In the genomic region with DNA sequence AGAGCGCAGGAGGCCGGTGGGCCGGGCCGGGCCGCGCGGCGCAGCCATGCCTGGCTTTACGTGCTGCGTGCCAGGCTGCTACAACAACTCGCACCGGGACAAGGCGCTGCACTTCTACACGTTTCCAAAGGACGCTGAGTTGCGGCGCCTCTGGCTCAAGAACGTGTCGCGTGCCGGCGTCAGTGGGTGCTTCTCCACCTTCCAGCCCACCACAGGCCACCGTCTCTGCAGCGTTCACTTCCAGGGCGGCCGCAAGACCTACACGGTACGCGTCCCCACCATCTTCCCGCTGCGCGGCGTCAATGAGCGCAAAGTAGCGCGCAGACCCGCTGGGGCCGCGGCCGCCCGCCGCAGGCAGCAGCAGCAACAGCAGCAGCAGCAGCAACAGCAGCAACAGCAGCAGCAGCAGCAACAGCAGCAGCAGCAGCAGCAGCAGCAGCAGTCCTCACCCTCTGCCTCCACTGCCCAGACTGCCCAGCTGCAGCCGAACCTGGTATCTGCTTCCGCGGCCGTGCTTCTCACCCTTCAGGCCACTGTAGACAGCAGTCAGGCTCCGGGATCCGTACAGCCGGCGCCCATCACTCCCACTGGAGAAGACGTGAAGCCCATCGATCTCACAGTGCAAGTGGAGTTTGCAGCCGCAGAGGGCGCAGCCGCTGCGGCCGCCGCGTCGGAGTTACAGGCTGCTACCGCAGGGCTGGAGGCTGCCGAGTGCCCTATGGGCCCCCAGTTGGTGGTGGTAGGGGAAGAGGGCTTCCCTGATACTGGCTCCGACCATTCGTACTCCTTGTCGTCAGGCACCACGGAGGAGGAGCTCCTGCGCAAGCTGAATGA, we compare ENCODE assay signal across 8 cellular contexts. TPM values are rescaled to one million over a fixed set of nuclear protein-coding genes. Genes with fewer than 3 reads are reported as not detected.
DNase-seq lines count a peak whose midpoint lies in the region; ATAC-seq, FAIRE-seq and TF ChIP-seq lines count a peak whose summit lies in the region.

No MANE protein-coding gene starts in this region.

- H3K4me1 Mint-ChIP-seq in activated naive CD4-positive, alpha-beta T cell treated with anti-CD3 and anti-CD28 coated beads, Interleukin-2, amount 50 U/mL, for 24 hours = peaks cover 41% of the 10 kb centered on the region

- no peaks in the 10 kb centered on the region for H3K9me3 Mint-ChIP-seq in activated naive CD4-positive, alpha-beta T cell treated with anti-CD3 and anti-CD28 coated beads, Interleukin-2, amount 50 U/mL, for 24 hours

- H3K27ac ChIP-seq in RWPE2 (ENCODE audit: poor library complexity, severe bottlenecking) (peak overlapping the region; percentile 74), pancreas (peak overlapping the region; percentile 82 to 100 (median 98)), upper lobe of right lung (peak overlapping the region; percentile 99)

- H3K27me3 ChIP-seq in RWPE2 (ENCODE audit: insufficient read depth, poor library complexity, severe bottlenecking) = no peaks in the 10 kb centered on the region
- no peaks in the 10 kb centered on the region for H3K27me3 ChIP-seq in pancreas
- H3K27me3 ChIP-seq in upper lobe of right lung = no peaks in the 10 kb centered on the region

- H3K36me3 Mint-ChIP-seq in activated naive CD4-positive, alpha-beta T cell treated with anti-CD3 and anti-CD28 coated beads, Interleukin-2, amount 50 U/mL, for 24 hours = no peaks in the 10 kb centered on the region

- DNase-seq in AG09309 (ENCODE audit: low read depth) (no peak), RWPE2 (ENCODE audit: low spot score) (peak; percentile 75), Right ventricle myocardium superior (peak; percentile 66), pancreas (peak; percentile 45 to 83 (median 60)), upper lobe of right lung (peak; percentile 73)

- H3K4me1 ChIP-seq in RWPE2 (ENCODE audit: insufficient read depth, poor library complexity, severe bottlenecking) = peaks cover 12% of the 10 kb centered on the region
- peaks cover 8 to 26% (median 19%) of the 10 kb centered on the region in 3 donors for H3K4me1 ChIP-seq in pancreas
- peaks cover 33% of the 10 kb centered on the region for H3K4me1 ChIP-seq in upper lobe of right lung

- TF ChIP-seq CTCF in AG09309 (IDR thresholded peaks at IDR 0.05; ENCODE audit: control insufficient read depth, insufficient read depth, low read depth, low read length, missing control alignments) = peak; percentile 33
- TF ChIP-seq CTCF in RWPE2 (IDR thresholded peaks at IDR 0.05; ENCODE audit: poor library complexity, severe bottlenecking) = no peak
- TF ChIP-seq CTCF in pancreas (IDR thresholded peaks at IDR 0.05) = no peak
- peak; percentile 29 for TF ChIP-seq CTCF in upper lobe of right lung (IDR thresholded peaks at IDR 0.05)

- no peaks in the 10 kb centered on the region for H3K27me3 Mint-ChIP-seq in activated naive CD4-positive, alpha-beta T cell treated with anti-CD3 and anti-CD28 coated beads, Interleukin-2, amount 50 U/mL, for 24 hours

- peak overlapping the region; percentile 91 for H3K4me3 Mint-ChIP-seq in activated naive CD4-positive, alpha-beta T cell treated with anti-CD3 and anti-CD28 coated beads, Interleukin-2, amount 50 U/mL, for 24 hours

- 0% methylated on average over 65 to 67 of the region's 67 CpGs for WGBS in pancreas, 2 donors

- peak overlapping the region; percentile 88 for H3K27ac Mint-ChIP-seq in activated naive CD4-positive, alpha-beta T cell treated with anti-CD3 and anti-CD28 coated beads, Interleukin-2, amount 50 U/mL, for 24 hours

- H3K9me3 ChIP-seq in RWPE2 (ENCODE audit: severe bottlenecking) (no peaks in the 10 kb centered on the region), pancreas (no peaks in the 10 kb centered on the region), upper lobe of right lung (no peaks in the 10 kb centered on the region)

- H3K36me3 ChIP-seq in RWPE2 (ENCODE audit: low read depth) (peaks cover 9% of the 10 kb centered on the region), pancreas (no peaks in the 10 kb centered on the region), upper lobe of right lung (no peaks in the 10 kb centered on the region)

- ATAC-seq in GM18861 (IDR thresholded peaks at IDR 0.05; ENCODE audit: unreplicated experiment) = peak; percentile 13
- ATAC-seq in HG03159 (IDR thresholded peaks at IDR 0.05; ENCODE audit: unreplicated experiment) = peak; percentile 4
- peak; percentile 5; the same call in 1 of the 3 replicates for ATAC-seq in RWPE2 (ENCODE audit: low read depth)
- peak; percentile 8 for ATAC-seq in Right ventricle myocardium superior (ENCODE audit: poor library complexity)
- peak; percentile 10 to 38 (median 12) for ATAC-seq in pancreas
- ATAC-seq in upper lobe of right lung = peak; percentile 35

- peak overlapping the region; percentile 58 for H3K4me3 ChIP-seq in AG09309 (ENCODE audit: control insufficient read depth, low read depth, low read length)
- H3K4me3 ChIP-seq in RWPE2 (ENCODE audit: severe bottlenecking) = peak overlapping the region; percentile 99
- peak overlapping the region; percentile 53 to 83 (median 70) for H3K4me3 ChIP-seq in pancreas
- peak overlapping the region; percentile 89 for H3K4me3 ChIP-seq in upper lobe of right lung

- intact Hi-C loops in Right ventricle myocardium superior (cut with DNase I) = no loop called here
- intact Hi-C loops in pancreas (cut with DNase I) = no loop called here
- intact Hi-C loops in upper lobe of right lung (cut with DNase I) = no loop called here

- no peak for FAIRE-seq in pancreas (lab: Jason Lieb, UNC)

RNA-seq across cellular contexts. Expression of a gene that starts 0.6 kb away (rescaled TPM):
- total RNA-seq in Right ventricle myocardium superior (31.1 TPM), pancreas (10 to 100 TPM; 10.9 to 16.5 (median 14.3) TPM), upper lobe of right lung (25.1 TPM)
- 10 to 100 TPM in 1 of 2 donors, 1 to 10 TPM in 1; 5.1 to 13.7 TPM for polyA plus RNA-seq in pancreas

RNA-seq across cellular contexts. Expression of a gene that starts 4.0 kb away (rescaled TPM):
- total RNA-seq in Right ventricle myocardium superior (76.7 TPM), pancreas (10 to 100 TPM; 25.8 to 51.4 (median 36.5) TPM), upper lobe of right lung (55.0 TPM)
- polyA plus RNA-seq in pancreas = 10 to 100 TPM; 63.0 to 69.1 TPM

RNA-seq across cellular contexts. Expression of a gene that starts 4.8 kb away (rescaled TPM):
- total RNA-seq in Right ventricle myocardium superior = 20.6 TPM
- 10 to 100 TPM; 19.6 to 37.0 (median 27.7) TPM for total RNA-seq in pancreas
- 100 to 1,000 TPM; 142 to 143 TPM for polyA plus RNA-seq in pancreas
- 30.0 TPM for total RNA-seq in upper lobe of right lung

RNA-seq across cellular contexts. Expression of a gene that starts 30.1 kb away (rescaled TPM):
- 30.6 TPM for total RNA-seq in Right ventricle myocardium superior
- 10 to 100 TPM; 20.2 to 37.0 (median 23.4) TPM for total RNA-seq in pancreas
- 10 to 100 TPM; 59.1 to 66.2 TPM for polyA plus RNA-seq in pancreas
- total RNA-seq in upper lobe of right lung = 48.8 TPM

RNA-seq across cellular contexts. Expression of a gene that starts 36.0 kb away (rescaled TPM):
- total RNA-seq in Right ventricle myocardium superior = 0.32 TPM
- 1 to 10 TPM in 2 of 6 donors, under 1 TPM in 4; 0.25 to 1.5 (median 0.96) TPM for total RNA-seq in pancreas
- 10 to 100 TPM in 1 of 2 donors, 1 to 10 TPM in 1; 5.8 to 11.1 TPM for polyA plus RNA-seq in pancreas
- total RNA-seq in upper lobe of right lung = 0.55 TPM

Comparison
In these comparisons a context has a peak if more than half of its experiments do, and no peak if none do; other contexts are left out.
1. CTCF ChIP-seq: peak in AG09309 (single experiment) and upper lobe of right lung (single experiment); none in RWPE2 (single experiment) and pancreas (0 of 4).
2. Peak in every context shown above with its lines, with median percentiles within 50 percentile points of each other: H3K4me3 ChIP-seq, ATAC-seq and H3K27ac ChIP-seq.